ENCODE assay signal across 7 cellular contexts in genomic region chr15:78148392-78149067, GRCh38. TPM values are rescaled to one million over a fixed set of nuclear protein-coding genes. Genes with fewer than 3 reads are reported as not detected.
DNase-seq lines count a peak whose midpoint lies in the region; ATAC-seq, FAIRE-seq and TF ChIP-seq lines count a peak whose summit lies in the region.

No MANE protein-coding gene starts in this region.

- H3K36me3 ChIP-seq in endodermal cell (ENCODE audit: control insufficient read depth, insufficient read depth, low read length) (no peaks in the 10 kb centered on the region), trophoblast cell (ENCODE audit: control insufficient read depth in 1 of 2, insufficient read depth in 2 of 2, low read length in 2 of 2) (no peaks in the 10 kb centered on the region)

- no peak overlapping the region for H4K12ac ChIP-seq in trophoblast cell (ENCODE audit: low read depth, low read length)

- peak overlapping the region; percentile 96 for H3K27ac Mint-ChIP-seq in endodermal cell

- H3K23ac ChIP-seq in trophoblast cell (ENCODE audit: low read length), result no peak overlapping the region

- H2BK120ac ChIP-seq in trophoblast cell (ENCODE audit: insufficient read depth, low read length, poor library complexity), result no peak overlapping the region

- TF ChIP-seq POLR2A in GM12891 (IDR thresholded peaks at IDR 0.05; ENCODE audit: low read depth, low read length), result no peak

- H3K4me3 ChIP-seq in LNCaP clone FGC (ENCODE audit: low read depth, low read length) (peak overlapping the region; percentile 65), endodermal cell (ENCODE audit: low read length) (peak overlapping the region; percentile 89), trophoblast cell (ENCODE audit: low read depth, low read length) (no peak overlapping the region)

- no peak overlapping the region for H2BK5ac ChIP-seq in trophoblast cell (ENCODE audit: low read depth, low read length, poor library complexity)

- H3K4me2 ChIP-seq in trophoblast cell (ENCODE audit: low read length), result peak overlapping the region; percentile 65

- peaks cover 4% of the 10 kb centered on the region for H3K79me2 ChIP-seq in trophoblast cell (ENCODE audit: control insufficient read depth, insufficient read depth, low read length, poor library complexity)

- H3K9ac ChIP-seq in endodermal cell (ENCODE audit: extremely low read depth, low read length, poor library complexity, severe bottlenecking), result peak overlapping the region; percentile 48
- H3K9ac ChIP-seq in trophoblast cell (ENCODE audit: low read length), result no peak overlapping the region

- no peak overlapping the region for H2AFZ ChIP-seq in trophoblast cell (ENCODE audit: insufficient read depth, low read length, poor library complexity)

- TF ChIP-seq CTCF in LNCaP clone FGC (IDR thresholded peaks at IDR 0.05; ENCODE audit: control insufficient read depth, extremely low read depth, insufficient read depth), result no peak
- no peak for TF ChIP-seq CTCF in endodermal cell (conservative IDR thresholded peaks at IDR 0.05)

- H3K4me1 ChIP-seq in endodermal cell (ENCODE audit: control insufficient read depth, insufficient read depth, low read length) (no peaks in the 10 kb centered on the region), trophoblast cell (ENCODE audit: control insufficient read depth in 1 of 2, insufficient read depth in 2 of 2, low read length in 2 of 2) (peaks cover 4 to 8% of the 10 kb centered on the region in 2 experiments)

- H4K8ac ChIP-seq in trophoblast cell (ENCODE audit: low read depth, low read length), result no peak overlapping the region

- WGBS in endodermal cell (ENCODE audit: insufficient coverage in 1 of 2, insufficient read length in 1 of 2), 2 experiments, result 24 to 37% methylated on average over 5 to 14 of the region's 14 CpGs
- WGBS in trophoblast cell (ENCODE audit: extremely low coverage, insufficient coverage, insufficient read length), result no CpG with 5 or more reads among the region's 14 CpGs

- H3K79me1 ChIP-seq in trophoblast cell (ENCODE audit: low read length), result peaks cover 4% of the 10 kb centered on the region

- no peak for FAIRE-seq in GM12891 (lab: Jason Lieb, UNC)

- H3K9me3 ChIP-seq in endodermal cell (ENCODE audit: control insufficient read depth, low read length) (no peaks in the 10 kb centered on the region), trophoblast cell (ENCODE audit: insufficient read depth, low read depth, low read length) (no peaks in the 10 kb centered on the region)

- H2BK12ac ChIP-seq in trophoblast cell (ENCODE audit: low read length), result no peak overlapping the region

- H3K4ac ChIP-seq in trophoblast cell (ENCODE audit: low read depth, low read length), result no peak overlapping the region

- no peak overlapping the region for H3K14ac ChIP-seq in trophoblast cell (ENCODE audit: low read length)

- H3K4me3 Mint-ChIP-seq in endodermal cell, result peak overlapping the region; percentile 82

- no peak overlapping the region for H3K27ac ChIP-seq in endodermal cell (ENCODE audit: low read depth, low read length)
- no peak overlapping the region for H3K27ac ChIP-seq in trophoblast cell (ENCODE audit: low read depth, low read length)

- H4K91ac ChIP-seq in trophoblast cell (ENCODE audit: low read depth, low read length), result no peak overlapping the region

- no peak overlapping the region for H2AK5ac ChIP-seq in trophoblast cell (ENCODE audit: low read length)

- DNase-seq in LNCaP clone FGC (ENCODE audit: low read depth), result no peak
- DNase-seq in endodermal cell, result no peak
- no peak for DNase-seq in trophoblast cell
- DNase-seq in NOMO-1 treated with DMSO at 0.1 percent for 48 hours (lab: John Stamatoyannopoulos, UW; ENCODE audit: unreplicated experiment), result no peak
- no peak for DNase-seq in NCI-H1092 (lab: John Stamatoyannopoulos, UW)
- no peak for DNase-seq in GM12891 (ENCODE audit: insufficient read length, low spot score)

- H3K36me3 Mint-ChIP-seq in endodermal cell (ENCODE audit: low read depth), result peaks cover 7% of the 10 kb centered on the region

- no peaks in the 10 kb centered on the region for H3K27me3 Mint-ChIP-seq in endodermal cell (ENCODE audit: insufficient read depth)

- ATAC-seq in GM19043 (IDR thresholded peaks at IDR 0.05; ENCODE audit: low read depth, unreplicated experiment), result peak; percentile 12

- peaks cover 13% of the 10 kb centered on the region for H3K4me1 Mint-ChIP-seq in endodermal cell

- H3K9me3 Mint-ChIP-seq in endodermal cell, result no peaks in the 10 kb centered on the region

- H3K27me3 ChIP-seq in endodermal cell (ENCODE audit: control insufficient read depth, insufficient read depth, low read length, poor library complexity, severe bottlenecking) (no peaks in the 10 kb centered on the region), trophoblast cell (ENCODE audit: insufficient read depth, low read length) (no peaks in the 10 kb centered on the region)

- no peak overlapping the region for H3K18ac ChIP-seq in trophoblast cell (ENCODE audit: low read length)

TF ChIP-seq in GM12891, 5 proteins besides CTCF, POLR2A, EP300 and RAD21:
- TF ChIP-seq PAX5 (IDR thresholded peaks at IDR 0.05; ENCODE audit: insufficient read depth, low read length, severe bottlenecking), result no peak
- no peak for TF ChIP-seq TAF1 (IDR thresholded peaks at IDR 0.05; ENCODE audit: low read depth, low read length)
- no peak for TF ChIP-seq POU2F2 (IDR thresholded peaks at IDR 0.05; ENCODE audit: low read depth, low read length)
- TF ChIP-seq SPI1 (IDR thresholded peaks at IDR 0.05; ENCODE audit: low read depth, low read length), result no peak
- TF ChIP-seq POLR2AphosphoS5 (IDR thresholded peaks at IDR 0.05; ENCODE audit: low read depth, low read length), result no peak

RNA-seq across cellular contexts. Expression of gene IDH3A, which starts 0.6 kb away (rescaled TPM):
- 10 to 100 TPM; 34.2 to 43.2 TPM for total RNA-seq in endodermal cell
- polyA plus RNA-seq in endodermal cell (2013, experiment 1 of 2), result 16.1 TPM
- polyA plus RNA-seq in endodermal cell (2013, experiment 2 of 2), result 16.9 TPM
- polyA plus RNA-seq in trophoblast cell (2013), result 27.1 and 28.7 TPM in 2 replicates
- polyA plus RNA-seq in GM12891 (2012; ENCODE audit: low read depth, missing spikeins), result 144 TPM

RNA-seq across cellular contexts. Expression of gene CIB2, which starts 17.3 kb away (rescaled TPM):
- 10 to 100 TPM; 40.6 to 41.7 TPM for total RNA-seq in endodermal cell
- polyA plus RNA-seq in endodermal cell (2013, experiment 1 of 2), result 42.9 TPM
- 38.6 TPM for polyA plus RNA-seq in endodermal cell (2013, experiment 2 of 2)
- 16.6 and 16.7 TPM in 2 replicates for polyA plus RNA-seq in trophoblast cell (2013)
- 1.8 TPM for polyA plus RNA-seq in GM12891 (2012; ENCODE audit: low read depth, missing spikeins)

RNA-seq across cellular contexts. Expression of gene SH2D7, which starts 56.2 kb away (rescaled TPM):
- not detected for total RNA-seq in endodermal cell
- polyA plus RNA-seq in endodermal cell (2013, experiment 1 of 2), result not detected
- not detected for polyA plus RNA-seq in endodermal cell (2013, experiment 2 of 2)
- polyA plus RNA-seq in trophoblast cell (2013), result 0.14 and 0.19 TPM in 2 replicates
- polyA plus RNA-seq in GM12891 (2012; ENCODE audit: low read depth, missing spikeins), result not detected
